In genomic region chr7:66952343-66953043, GRCh38 we compare ENCODE assay signal across 9 cellular contexts. TPM values are rescaled to one million over a fixed set of nuclear protein-coding genes. Genes with fewer than 3 reads are reported as not detected.
DNase-seq lines count a peak whose midpoint lies in the region; ATAC-seq and TF ChIP-seq lines count a peak whose summit lies in the region.
"Had no signal": no experiment of that assay in that cellular context is flagged by ENCODE, and none has a peak within 500 bp of the region (broad histone marks: within the 10 kb centered on the region; RNA-seq: fewer than 3 reads in every experiment).

No MANE protein-coding gene starts in this region.

- H3K9me3 ChIP-seq in neuronal stem cell (replicated peaks in 1 of 2; ENCODE audit: control insufficient read depth in 2 of 2, insufficient read depth in 1 of 2, low read depth in 1 of 2, low read length in 2 of 2): no peaks in the 10 kb centered on the region
- no peaks in the 10 kb centered on the region for H3K9me3 ChIP-seq in naive thymus-derived CD4-positive, alpha-beta T cell (ENCODE audit: control insufficient read depth in 2 of 3, low read length in 3 of 3)

- H3K9me3 Mint-ChIP-seq in naive thymus-derived CD4-positive, alpha-beta T cell: no peaks in the 10 kb centered on the region

- H3K4me1 ChIP-seq in neuronal stem cell (ENCODE audit: control insufficient read depth in 2 of 2, insufficient read depth in 1 of 2, low read depth in 1 of 2, low read length in 2 of 2): no peaks in the 10 kb centered on the region
- H3K4me1 ChIP-seq in naive thymus-derived CD4-positive, alpha-beta T cell (ENCODE audit: control insufficient read depth in 2 of 2, insufficient read depth in 2 of 2, low read length in 2 of 2): no peaks in the 10 kb centered on the region

- H2BK15ac ChIP-seq in neuronal stem cell (ENCODE audit: low read length): no peak overlapping the region

- peaks cover 2% of the 10 kb centered on the region for H3K79me1 ChIP-seq in neuronal stem cell (ENCODE audit: low read depth, low read length)

- H3K9ac ChIP-seq in neuronal stem cell (ENCODE audit: low read depth, low read length, poor library complexity): no peak overlapping the region

- ATAC-seq in naive thymus-derived CD4-positive, alpha-beta T cell: no peak
- ATAC-seq in GM18502 (IDR thresholded peaks at IDR 0.05; ENCODE audit: poor library complexity, unreplicated experiment): no peak

- H4K8ac ChIP-seq in neuronal stem cell (ENCODE audit: low read depth, low read length): no peak overlapping the region

- POLR2A ChIA-PET in naive thymus-derived CD4-positive, alpha-beta T cell (lab: Charles Lee): interaction anchor here (0.5 kb wide), 1 partner anchor 25 kb away, joined by 3 read pairs; no protein-coding TSS in a partner anchor

- CTCF ChIA-PET in naive thymus-derived CD4-positive, alpha-beta T cell (lab: Charles Lee): no interaction called here

- H2BK120ac ChIP-seq in neuronal stem cell (ENCODE audit: low read depth, low read length): no peak overlapping the region

- no peak overlapping the region for H3K18ac ChIP-seq in neuronal stem cell (ENCODE audit: low read length)

- no peaks in the 10 kb centered on the region for H3K27me3 ChIP-seq in neuronal stem cell (ENCODE audit: control insufficient read depth in 3 of 3, insufficient read depth in 3 of 3, low read depth in 1 of 3, low read length in 3 of 3)
- no peaks in the 10 kb centered on the region for H3K27me3 ChIP-seq in naive thymus-derived CD4-positive, alpha-beta T cell (ENCODE audit: control insufficient read depth in 2 of 2, insufficient read depth in 2 of 2, low read length in 2 of 2)

- no peak overlapping the region for H3K27ac ChIP-seq in neuronal stem cell (replicated peaks; ENCODE audit: low read length)
- no peak overlapping the region for H3K27ac ChIP-seq in naive thymus-derived CD4-positive, alpha-beta T cell (ENCODE audit: low read depth, low read length)
- H3K27ac ChIP-seq: HL-60 had no signal

- no peak overlapping the region for H2BK12ac ChIP-seq in neuronal stem cell (ENCODE audit: low read length)

- peak overlapping the region in 4 of 9 donors; percentile 30 to 72 (median 52) for H3K27ac Mint-ChIP-seq in naive thymus-derived CD4-positive, alpha-beta T cell

- no peak overlapping the region for H3K4me2 ChIP-seq in neuronal stem cell (ENCODE audit: insufficient read depth, low read length, poor library complexity, severe bottlenecking)

- peaks cover 39 to 98% of the 10 kb centered on the region in 2 donors for H3K36me3 ChIP-seq in neuronal stem cell (replicated peaks in 1 of 2; ENCODE audit: control insufficient read depth in 2 of 2, insufficient read depth in 2 of 2, low read length in 2 of 2)
- peaks cover 30 to 90% (median 32%) of the 10 kb centered on the region in 3 experiments for H3K36me3 ChIP-seq in naive thymus-derived CD4-positive, alpha-beta T cell (ENCODE audit: control insufficient read depth in 2 of 3, insufficient read depth in 3 of 3, low read length in 3 of 3)

- DNase-seq in ELF-1 (ENCODE audit: low read depth, low spot score): peak; percentile 83
- peak; percentile 89 for DNase-seq in RPMI7951 (ENCODE audit: low read depth)
- peak; percentile 75 for DNase-seq in epithelial cell of proximal tubule (ENCODE audit: low read depth)
- no peak for DNase-seq in neuronal stem cell (ENCODE audit: low spot score)
- DNase-seq in naive thymus-derived CD4-positive, alpha-beta T cell: no peak
- DNase-seq in putamen (ENCODE audit: low spot score): no peak
- DNase-seq in DMS 273 (lab: John Stamatoyannopoulos, UW; ENCODE audit: unreplicated experiment): no peak

- H3K4ac ChIP-seq in neuronal stem cell (ENCODE audit: low read length): no peak overlapping the region

- H3K4me3 Mint-ChIP-seq in naive thymus-derived CD4-positive, alpha-beta T cell: no peak overlapping the region

- no peaks in the 10 kb centered on the region for H3K4me1 Mint-ChIP-seq in naive thymus-derived CD4-positive, alpha-beta T cell

- H3K36me3 Mint-ChIP-seq in naive thymus-derived CD4-positive, alpha-beta T cell: peaks cover 0 to 54% (median 19%) of the 10 kb centered on the region in 5 donors

- H2AK5ac ChIP-seq in neuronal stem cell (ENCODE audit: low read depth, low read length): no peak overlapping the region

- intact Hi-C loops in naive thymus-derived CD4-positive, alpha-beta T cell (cut with micrococcal nuclease): no loop called here

- no peaks in the 10 kb centered on the region for H3K27me3 Mint-ChIP-seq in naive thymus-derived CD4-positive, alpha-beta T cell

- WGBS in neuronal stem cell (ENCODE audit: extremely low coverage in 2 of 2, insufficient read length in 2 of 2, insufficient replicate concordance in 1 of 2), 2 donors: no CpG with 5 or more reads among the region's 11 CpGs

- H3K4me3 ChIP-seq in epithelial cell of proximal tubule (ENCODE audit: low read depth, low read length): no peak overlapping the region
- H3K4me3 ChIP-seq in neuronal stem cell (ENCODE audit: low read length in 2 of 2): no peak overlapping the region
- H3K4me3 ChIP-seq in naive thymus-derived CD4-positive, alpha-beta T cell (ENCODE audit: low read length): no peak overlapping the region

- peak overlapping the region; percentile 38 for H3K14ac ChIP-seq in neuronal stem cell (ENCODE audit: low read length)

- peak; percentile 5 for TF ChIP-seq CTCF in epithelial cell of proximal tubule (conservative IDR thresholded peaks at IDR 0.05; ENCODE audit: low read depth, low read length)

- no peak overlapping the region for H3K23ac ChIP-seq in neuronal stem cell (ENCODE audit: low read depth, low read length, poor library complexity)

- no peak overlapping the region for H2AFZ ChIP-seq in neuronal stem cell (ENCODE audit: low read length)

- H4K91ac ChIP-seq in neuronal stem cell (ENCODE audit: low read depth, low read length, poor library complexity): no peak overlapping the region

- no peak overlapping the region for H2BK5ac ChIP-seq in neuronal stem cell (ENCODE audit: low read length)

RNA-seq across cellular contexts. Expression of gene TMEM248, which starts 31.5 kb away (rescaled TPM):
- 102 and 120 TPM in 2 replicates for total RNA-seq in RPMI7951 (2014; rRNA removed; shearing (Covaris generic))
- 58.6 and 96.4 TPM in 2 replicates for total RNA-seq in epithelial cell of proximal tubule
- 45.8 TPM for polyA plus RNA-seq in neuronal stem cell (2013, experiment 1 of 2)
- 46.1 TPM for polyA plus RNA-seq in neuronal stem cell (2013, experiment 2 of 2)
- 100 to 1,000 TPM in 1 of 5 experiments, 10 to 100 TPM in 4; 81.0 to 107 (median 91.6) TPM for total RNA-seq in naive thymus-derived CD4-positive, alpha-beta T cell
- 100 to 1,000 TPM; 104 to 106 TPM for polyA plus RNA-seq in naive thymus-derived CD4-positive, alpha-beta T cell

RNA-seq across cellular contexts. Expression of gene SBDS, which starts 42.9 kb away (rescaled TPM):
- 112 and 124 TPM in 2 replicates for total RNA-seq in RPMI7951 (2014; rRNA removed; shearing (Covaris generic))
- 82.9 and 83.5 TPM in 2 replicates for total RNA-seq in epithelial cell of proximal tubule
- polyA plus RNA-seq in neuronal stem cell (2013, experiment 1 of 2): 33.8 TPM
- 34.0 TPM for polyA plus RNA-seq in neuronal stem cell (2013, experiment 2 of 2)
- 100 to 1,000 TPM in 2 of 5 experiments, 10 to 100 TPM in 3; 35.7 to 318 (median 95.1) TPM for total RNA-seq in naive thymus-derived CD4-positive, alpha-beta T cell
- polyA plus RNA-seq in naive thymus-derived CD4-positive, alpha-beta T cell: 100 to 1,000 TPM in 1 of 2 donors, 10 to 100 TPM in 1; 65.1 to 101 TPM

RNA-seq across cellular contexts. Expression of gene TYW1, which starts 44.1 kb away (rescaled TPM):
- 10.9 and 11.9 TPM in 2 replicates for total RNA-seq in RPMI7951 (2014; rRNA removed; shearing (Covaris generic))
- 12.3 and 15.8 TPM in 2 replicates for total RNA-seq in epithelial cell of proximal tubule
- polyA plus RNA-seq in neuronal stem cell (2013, experiment 1 of 2): 9.9 TPM
- polyA plus RNA-seq in neuronal stem cell (2013, experiment 2 of 2): 10.3 TPM
- total RNA-seq in naive thymus-derived CD4-positive, alpha-beta T cell: 10 to 100 TPM; 20.2 to 29.4 (median 25.3) TPM
- 10 to 100 TPM; 20.7 to 25.0 TPM for polyA plus RNA-seq in naive thymus-derived CD4-positive, alpha-beta T cell

Comparison
In these comparisons a context has a peak if more than half of its experiments do, and no peak if none do; other contexts are left out.
1. DNase-seq: peak in ELF-1 (single experiment), RPMI7951 (single experiment) and epithelial cell of proximal tubule (single experiment); none in neuronal stem cell (single experiment), naive thymus-derived CD4-positive, alpha-beta T cell (0 of 9), putamen (single experiment) and DMS 273 (single experiment).